In the genomic region with DNA sequence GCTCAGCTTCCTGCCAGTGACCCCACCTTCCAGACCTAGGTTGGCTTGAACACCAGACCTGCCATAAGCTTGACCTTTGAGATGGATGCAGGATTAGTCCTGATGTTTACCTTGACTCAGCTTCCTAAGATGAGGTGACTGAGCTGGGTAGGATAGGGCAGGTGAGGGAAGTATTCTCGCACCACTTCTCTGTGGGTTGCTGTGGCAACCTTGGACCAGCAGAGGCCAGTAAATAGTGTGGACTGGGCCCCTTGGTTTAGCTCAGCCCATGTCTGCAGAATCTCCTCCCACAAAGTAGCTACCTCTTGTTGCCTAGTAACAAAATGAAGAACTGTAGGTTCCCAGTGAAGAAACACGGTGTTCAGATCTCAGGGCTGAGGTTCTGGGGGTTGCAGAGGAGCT, we compare ENCODE assay signal across 8 cellular contexts. TPM values are rescaled to one million over a fixed set of nuclear protein-coding genes. Genes with fewer than 3 reads are reported as not detected.
DNase-seq lines count a peak whose midpoint lies in the region; ATAC-seq lines count a peak whose summit lies in the region.

No MANE protein-coding gene starts in this region.

- no peaks in the 10 kb centered on the region for H3K27me3 Mint-ChIP-seq in naive thymus-derived CD8-positive, alpha-beta T cell

- H3K36me3 Mint-ChIP-seq in naive thymus-derived CD8-positive, alpha-beta T cell, result no peaks in the 10 kb centered on the region

- DNase-seq in DMS 273 (lab: John Stamatoyannopoulos, UW; ENCODE audit: unreplicated experiment) (peak; percentile 50), DMS 273 treated with DMSO at 0.1 percent for 48 hours (lab: John Stamatoyannopoulos, UW) (no peak), NAMALWA (ENCODE audit: low spot score) (peak; percentile 73), cerebellar cortex (ENCODE audit: low spot score) (peak; percentile 74), SHP77 treated with DMSO at 0.1 percent for 48 hours (lab: John Stamatoyannopoulos, UW) (no peak), H4 (ENCODE audit: low spot score) (no peak)
- no peak for DNase-seq in naive thymus-derived CD8-positive, alpha-beta T cell

- no peak for ATAC-seq in naive thymus-derived CD8-positive, alpha-beta T cell
- no peak for ATAC-seq in HG03571 (IDR thresholded peaks at IDR 0.05; ENCODE audit: unreplicated experiment)

- peaks cover 40 to 81% (median 70%) of the 10 kb centered on the region in 4 donors for H3K4me1 Mint-ChIP-seq in naive thymus-derived CD8-positive, alpha-beta T cell

- peak overlapping the region in 4 of 10 donors; percentile 23 to 73 (median 50) for H3K4me3 Mint-ChIP-seq in naive thymus-derived CD8-positive, alpha-beta T cell

- H3K27ac Mint-ChIP-seq in naive thymus-derived CD8-positive, alpha-beta T cell, result peak overlapping the region in 9 of 10 donors; percentile 22 to 99 (median 78)

- POLR2A ChIA-PET in naive thymus-derived CD8-positive, alpha-beta T cell (lab: Charles Lee), result interaction anchor here (1.1 to 5.9 kb wide), 5 partner anchors 8 to 250 kb away, joined by 4 to 49 read pairs (median 11); a partner anchor contains a TSS

- no peaks in the 10 kb centered on the region for H3K9me3 Mint-ChIP-seq in naive thymus-derived CD8-positive, alpha-beta T cell

RNA-seq across cellular contexts. Expression of a gene that starts 8.4 kb away (rescaled TPM):
- total RNA-seq in naive thymus-derived CD8-positive, alpha-beta T cell, result 10 to 100 TPM; 95.2 to 97.0 TPM
- polyA plus RNA-seq in naive thymus-derived CD8-positive, alpha-beta T cell, result 100 to 1,000 TPM; 125 to 137 (median 125) TPM
- 34.5 and 36.4 TPM in 2 replicates for total RNA-seq in H4 (2014; rRNA removed; shearing (Covaris generic))

Comparison
In these comparisons a context has a peak if more than half of its experiments do, and no peak if none do; other contexts are left out.
1. DNase-seq: peak in DMS 273 (single experiment), NAMALWA (single experiment) and cerebellar cortex (single experiment); none in DMS 273 treated with DMSO at 0.1 percent for 48 hours (single experiment), naive thymus-derived CD8-positive, alpha-beta T cell (0 of 10), SHP77 treated with DMSO at 0.1 percent for 48 hours (single experiment) and H4 (single experiment).